In the genomic region with DNA sequence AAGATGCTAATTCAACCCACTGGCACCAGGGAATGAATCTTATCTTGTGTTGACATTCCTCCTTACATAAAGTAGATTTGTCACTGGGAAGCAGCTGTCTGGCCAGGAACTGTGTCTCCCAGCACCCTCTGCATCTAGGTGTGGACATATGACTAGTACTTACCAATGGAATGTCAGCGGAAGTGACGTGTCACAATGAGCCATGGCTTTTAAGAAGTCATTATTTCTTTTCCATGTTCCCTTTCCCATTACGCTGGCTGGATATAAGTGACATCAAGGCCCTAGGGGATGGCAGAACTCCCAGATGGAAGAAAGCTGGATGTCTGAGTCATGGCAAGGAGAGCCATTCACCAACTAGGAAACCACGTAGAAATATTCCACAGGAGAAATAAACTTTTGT, we compare ENCODE assay signal across 34 cellular contexts.
"Had no signal": no experiment of that assay in that cellular context is flagged by ENCODE, and none has a peak within 500 bp of the region (broad histone marks: within the 10 kb centered on the region; RNA-seq: fewer than 3 reads in every experiment).

No MANE protein-coding gene starts in this region.

- ATAC-seq: activated CD4-positive, CD25-positive, alpha-beta regulatory T cell treated with anti-CD3 and anti-CD28 coated beads, Interleukin-2, amount 50 U/mL, for 24 hours; stimulated activated memory B cell treated with anti-CD40 and anti-IgM and Interleukin-4, amounts not matched to agents 10 μg/mL and 1 μg/mL and 100 μg/mL, for 72 hours; stimulated activated naive CD8-positive, alpha-beta T cell treated with anti-CD3 and anti-CD28 coated beads, Interleukin-15, amount 100 ng/mL, for 72 hours had no signal

- H3K4me1 ChIP-seq: ascending aorta, esophagus muscularis mucosa, prostate gland, vagina had no signal

- H3K27ac ChIP-seq: ascending aorta, esophagus muscularis mucosa, ovary, prostate gland, vagina, WERI-Rb-1 had no signal

- H3K4me3 ChIP-seq: ascending aorta, esophagus muscularis mucosa, ovary, prostate gland, smooth muscle cell, vagina had no signal

- H3K36me3 Mint-ChIP-seq: activated naive CD4-positive, alpha-beta T cell treated with anti-CD3 and anti-CD28 coated beads, Interleukin-2, amount 10 ng/mL, durations not matched to agents 7 days and 5 days; activated naive CD8-positive, alpha-beta T cell treated with anti-CD3 and anti-CD28 coated beads, Interleukin-2, amount 10 ng/mL, durations not matched to agents 7 days and 5 days; immature natural killer cell; mesothelial cell of epicardium; type B pancreatic cell had no signal

- DNase-seq: activated CD4-positive, alpha-beta T cell treated with anti-CD3 and anti-CD28 coated beads for 48 hours; activated CD4-positive, alpha-beta T cell treated with anti-CD3 and anti-CD28 coated beads, Interleukin-2, amount 50 U/mL, for 48 hours; activated CD8-positive, alpha-beta memory T cell treated with anti-CD3 and anti-CD28 coated beads, Interleukin-2, amount 50 U/mL, for 48 hours; activated gamma-delta T cell; activated naive CD4-positive, alpha-beta T cell treated with anti-CD3 and anti-CD28 coated beads, Interleukin-2, amount 10 ng/mL, durations not matched to agents 7 days and 5 days; activated naive CD8-positive, alpha-beta T cell treated with anti-CD3 and anti-CD28 coated beads, Interleukin-2, amount 10 ng/mL, durations not matched to agents 7 days and 5 days; activated T-cell treated with anti-CD3 and anti-CD28 coated beads, Interleukin-2, amount 50 U/mL, for 24 hours; effector CD4-positive, alpha-beta T cell; head of caudate nucleus; hypothalamus; immature natural killer cell; naive B cell; nephron progenitor cell; ovary; retina; stimulated activated CD4-positive, alpha-beta T cell treated with anti-CD3 and anti-CD28 coated beads, Interleukin-1b, Interleukin-23, amount 100 ng/mL, for 48 hours; stimulated activated CD4-positive, alpha-beta T cell treated with anti-CD3 and anti-CD28 coated beads, Interleukin-4, amount 100 ng/mL, for 4 hours; stimulated activated CD8-positive, alpha-beta memory T cell treated with anti-CD3 and anti-CD28 coated beads, Interleukin-4, amount 100 ng/mL, for 48 hours; stimulated activated naive CD8-positive, alpha-beta T cell treated with anti-CD3 and anti-CD28 coated beads, Interleukin-15, amount 100 ng/mL, for 72 hours; substantia nigra; T-helper 9 cell; WERI-Rb-1 had no signal

- H3K9me3 ChIP-seq: ascending aorta, ovary, prostate gland, vagina had no signal

- H3K27ac Mint-ChIP-seq: activated naive CD4-positive, alpha-beta T cell treated with anti-CD3 and anti-CD28 coated beads, Interleukin-2, amount 10 ng/mL, durations not matched to agents 7 days and 5 days; activated naive CD8-positive, alpha-beta T cell treated with anti-CD3 and anti-CD28 coated beads, Interleukin-2, amount 10 ng/mL, durations not matched to agents 7 days and 5 days; activated T-cell treated with anti-CD3 and anti-CD28 coated beads, Interleukin-2, amount 50 U/mL, for 24 hours; dendritic cell treated with granulocyte-macrophage colony-stimulating factor and Interleukin-4, amounts not matched to agents 40 ng/mL and 50 ng/mL, for 4 days; immature natural killer cell; mesothelial cell of epicardium; nephron progenitor cell; stimulated activated memory B cell treated with anti-CD40 and anti-IgM and Interleukin-4, amounts not matched to agents 10 μg/mL and 1 μg/mL and 100 μg/mL, for 72 hours; stimulated activated naive CD8-positive, alpha-beta T cell treated with anti-CD3 and anti-CD28 coated beads, Interleukin-15, amount 100 ng/mL, for 72 hours; T-helper 1 cell treated with Interleukin-12 subunit alpha and Interleukin-12 subunit beta and Interleukin-4 antibody, amounts not matched to agents 30 μg/mL and 1 μg/mL, for 36 hours; type B pancreatic cell had no signal

- H3K27me3 Mint-ChIP-seq: stimulated activated memory B cell treated with anti-CD40 and anti-IgM and Interleukin-4, amounts not matched to agents 10 μg/mL and 1 μg/mL and 100 μg/mL, for 72 hours had no signal

- H3K27me3 ChIP-seq: ascending aorta, esophagus muscularis mucosa, ovary, vagina had no signal

- H3K4me1 Mint-ChIP-seq: activated naive CD4-positive, alpha-beta T cell treated with anti-CD3 and anti-CD28 coated beads, Interleukin-2, amount 10 ng/mL, durations not matched to agents 7 days and 5 days; activated naive CD8-positive, alpha-beta T cell treated with anti-CD3 and anti-CD28 coated beads, Interleukin-2, amount 10 ng/mL, durations not matched to agents 7 days and 5 days; central memory CD8-positive, alpha-beta T cell; immature natural killer cell; stimulated activated naive CD8-positive, alpha-beta T cell treated with anti-CD3 and anti-CD28 coated beads, Interleukin-15, amount 100 ng/mL, for 72 hours had no signal

- H3K9me3 Mint-ChIP-seq: activated naive CD4-positive, alpha-beta T cell treated with anti-CD3 and anti-CD28 coated beads, Interleukin-2, amount 10 ng/mL, durations not matched to agents 7 days and 5 days; activated naive CD8-positive, alpha-beta T cell treated with anti-CD3 and anti-CD28 coated beads, Interleukin-2, amount 10 ng/mL, durations not matched to agents 7 days and 5 days; activated T-cell treated with anti-CD3 and anti-CD28 coated beads, Interleukin-2, amount 50 U/mL, for 24 hours; central memory CD8-positive, alpha-beta T cell; dendritic cell treated with granulocyte-macrophage colony-stimulating factor and Interleukin-4, amounts not matched to agents 40 ng/mL and 50 ng/mL, for 4 days; nephron progenitor cell; T-helper 1 cell treated with Interleukin-12 subunit alpha and Interleukin-12 subunit beta and Interleukin-4 antibody, amounts not matched to agents 30 μg/mL and 1 μg/mL, for 36 hours; type B pancreatic cell had no signal

- H3K36me3 ChIP-seq: ascending aorta, esophagus muscularis mucosa, ovary, prostate gland, vagina, WERI-Rb-1 had no signal

- H3K4me3 Mint-ChIP-seq: activated naive CD4-positive, alpha-beta T cell treated with anti-CD3 and anti-CD28 coated beads, Interleukin-2, amount 10 ng/mL, durations not matched to agents 7 days and 5 days; activated naive CD8-positive, alpha-beta T cell treated with anti-CD3 and anti-CD28 coated beads, Interleukin-2, amount 10 ng/mL, durations not matched to agents 7 days and 5 days; activated T-cell treated with anti-CD3 and anti-CD28 coated beads, Interleukin-2, amount 50 U/mL, for 24 hours; central memory CD8-positive, alpha-beta T cell; dendritic cell treated with granulocyte-macrophage colony-stimulating factor and Interleukin-4, amounts not matched to agents 40 ng/mL and 50 ng/mL, for 4 days; immature natural killer cell; mesothelial cell of epicardium; nephron progenitor cell; stimulated activated memory B cell treated with anti-CD40 and anti-IgM and Interleukin-4, amounts not matched to agents 10 μg/mL and 1 μg/mL and 100 μg/mL, for 72 hours; stimulated activated naive CD8-positive, alpha-beta T cell treated with anti-CD3 and anti-CD28 coated beads, Interleukin-15, amount 100 ng/mL, for 72 hours; T-helper 1 cell treated with Interleukin-12 subunit alpha and Interleukin-12 subunit beta and Interleukin-4 antibody, amounts not matched to agents 30 μg/mL and 1 μg/mL, for 36 hours; type B pancreatic cell had no signal
